ENCODE assay signal across 8 cellular contexts in the genomic region with DNA sequence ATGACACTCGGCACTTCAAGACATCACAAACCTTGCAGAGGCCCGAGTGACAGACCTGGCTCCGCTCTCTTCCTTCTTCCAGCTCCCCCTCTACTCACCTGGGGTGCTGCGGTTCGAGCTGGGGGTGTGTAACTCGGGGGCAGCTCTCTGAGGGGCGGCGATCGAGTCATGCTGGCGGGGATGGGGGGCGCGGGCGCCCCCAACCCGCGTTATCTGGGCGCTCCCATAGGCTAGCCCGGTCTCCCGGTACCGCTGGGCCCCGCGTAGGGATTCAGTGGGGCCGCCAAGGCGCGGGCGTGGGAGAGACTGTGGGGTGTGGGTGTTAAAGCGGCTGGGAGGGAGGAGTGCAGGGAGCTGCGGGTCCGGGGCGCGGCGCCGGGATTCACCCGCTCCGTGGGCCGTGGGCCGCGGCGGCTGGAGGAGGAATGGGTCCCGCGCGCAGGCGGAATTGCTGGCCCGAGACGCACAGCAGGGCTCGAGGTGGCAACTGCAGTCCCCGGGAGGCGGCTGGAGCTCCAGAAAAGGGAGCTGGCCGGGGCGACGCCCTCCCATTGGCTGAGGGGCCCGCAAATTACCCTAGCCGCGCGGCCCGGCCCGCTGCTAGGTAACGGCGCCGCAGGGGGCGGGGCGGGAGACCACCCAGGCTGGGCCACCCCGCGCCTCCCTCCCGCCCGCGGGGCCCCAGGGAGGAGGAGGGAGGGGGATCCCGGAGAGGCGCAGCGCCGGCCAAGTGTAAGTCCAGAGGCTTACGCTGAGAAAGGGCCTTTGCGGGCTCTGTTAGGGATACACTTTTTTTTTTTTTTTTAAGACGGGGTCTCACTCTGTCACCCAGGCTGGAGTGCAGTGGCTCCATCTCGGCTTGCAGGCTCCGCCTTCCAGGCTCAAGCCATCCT. TPM values are rescaled to one million over a fixed set of nuclear protein-coding genes. Genes with fewer than 3 reads are reported as not detected.
DNase-seq lines count a peak whose midpoint lies in the region; ATAC-seq, FAIRE-seq and TF ChIP-seq lines count a peak whose summit lies in the region.

A gene with protein sequence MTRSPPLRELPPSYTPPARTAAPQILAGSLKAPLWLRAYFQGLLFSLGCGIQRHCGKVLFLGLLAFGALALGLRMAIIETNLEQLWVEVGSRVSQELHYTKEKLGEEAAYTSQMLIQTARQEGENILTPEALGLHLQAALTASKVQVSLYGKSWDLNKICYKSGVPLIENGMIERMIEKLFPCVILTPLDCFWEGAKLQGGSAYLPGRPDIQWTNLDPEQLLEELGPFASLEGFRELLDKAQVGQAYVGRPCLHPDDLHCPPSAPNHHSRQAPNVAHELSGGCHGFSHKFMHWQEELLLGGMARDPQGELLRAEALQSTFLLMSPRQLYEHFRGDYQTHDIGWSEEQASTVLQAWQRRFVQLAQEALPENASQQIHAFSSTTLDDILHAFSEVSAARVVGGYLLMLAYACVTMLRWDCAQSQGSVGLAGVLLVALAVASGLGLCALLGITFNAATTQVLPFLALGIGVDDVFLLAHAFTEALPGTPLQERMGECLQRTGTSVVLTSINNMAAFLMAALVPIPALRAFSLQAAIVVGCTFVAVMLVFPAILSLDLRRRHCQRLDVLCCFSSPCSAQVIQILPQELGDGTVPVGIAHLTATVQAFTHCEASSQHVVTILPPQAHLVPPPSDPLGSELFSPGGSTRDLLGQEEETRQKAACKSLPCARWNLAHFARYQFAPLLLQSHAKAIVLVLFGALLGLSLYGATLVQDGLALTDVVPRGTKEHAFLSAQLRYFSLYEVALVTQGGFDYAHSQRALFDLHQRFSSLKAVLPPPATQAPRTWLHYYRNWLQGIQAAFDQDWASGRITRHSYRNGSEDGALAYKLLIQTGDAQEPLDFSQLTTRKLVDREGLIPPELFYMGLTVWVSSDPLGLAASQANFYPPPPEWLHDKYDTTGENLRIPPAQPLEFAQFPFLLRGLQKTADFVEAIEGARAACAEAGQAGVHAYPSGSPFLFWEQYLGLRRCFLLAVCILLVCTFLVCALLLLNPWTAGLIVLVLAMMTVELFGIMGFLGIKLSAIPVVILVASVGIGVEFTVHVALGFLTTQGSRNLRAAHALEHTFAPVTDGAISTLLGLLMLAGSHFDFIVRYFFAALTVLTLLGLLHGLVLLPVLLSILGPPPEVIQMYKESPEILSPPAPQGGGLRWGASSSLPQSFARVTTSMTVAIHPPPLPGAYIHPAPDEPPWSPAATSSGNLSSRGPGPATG (minus strand): TSS at position 491 of the 893 bp plus-strand sequence. CDS start 321 bp downstream, at position 170.

- H3K9me2 ChIP-seq in PC-3 (replicated peaks; ENCODE audit: low read length) = no peaks in the 10 kb centered on the region

- H4K20me1 ChIP-seq in PC-3 (ENCODE audit: low read length) = no peaks in the 10 kb centered on the region

- no peaks in the 10 kb centered on the region for H3K9me3 ChIP-seq in CD8-positive, alpha-beta memory T cell (ENCODE audit: low read length)
- H3K9me3 ChIP-seq in PC-3 (ENCODE audit: low read length) (no peaks in the 10 kb centered on the region), iPS-18a (ENCODE audit: control insufficient read depth, low read depth, low read length) (no peaks in the 10 kb centered on the region)

- intact Hi-C loops in PC-3 (cut with micrococcal nuclease) = no loop called here

- H3K27me3 Mint-ChIP-seq in CD8-positive, alpha-beta memory T cell = peaks cover 22 to 26% of the 10 kb centered on the region in 2 donors

- H3K27ac ChIP-seq in CD8-positive, alpha-beta memory T cell (ENCODE audit: low read depth, low read length) = no peak within 1 kb of the TSS
- H3K27ac ChIP-seq in PC-3 (ENCODE audit: low read length) (no peak within 1 kb of the TSS), iPS-18a (ENCODE audit: low read length) (no peak within 1 kb of the TSS)

- H3K9ac ChIP-seq in PC-3 (ENCODE audit: low read length) (peak within 1 kb of the TSS; percentile 22; the same call in 1 of the 2 replicates), iPS-18a (ENCODE audit: low read length) (peak within 1 kb of the TSS; percentile 42)

- ATAC-seq in PC-3 = peak; percentile 89

- H3K36me3 ChIP-seq in CD8-positive, alpha-beta memory T cell (ENCODE audit: insufficient read depth, low read length) = no peaks in the 10 kb centered on the region
- H3K36me3 ChIP-seq in PC-3 (ENCODE audit: low read depth, low read length) (no peaks in the 10 kb centered on the region), bronchial epithelial cell (ENCODE audit: control insufficient read depth, insufficient read depth, low read length) (no peaks in the 10 kb centered on the region), iPS-18a (ENCODE audit: control insufficient read depth, low read depth, low read length) (no peaks in the 10 kb centered on the region)

- TF ChIP-seq CTCF in HFF-Myc (IDR thresholded peaks at IDR 0.05; ENCODE audit: low read depth, low read length, missing control alignments) (no peak), PC-3 (conservative IDR thresholded peaks at IDR 0.05; ENCODE audit: low read depth, low read length) (no peak), bronchial epithelial cell (IDR thresholded peaks at IDR 0.05; ENCODE audit: insufficient read depth, low read length, severe bottlenecking) (no peak)

- H3K79me2 ChIP-seq in PC-3 (ENCODE audit: low read length) = no peaks in the 10 kb centered on the region

- peaks cover 0 to 4% (median 0%) of the 10 kb centered on the region in 3 donors for H3K36me3 Mint-ChIP-seq in CD8-positive, alpha-beta memory T cell

- POLR2A ChIA-PET in CD8-positive, alpha-beta memory T cell (lab: Charles Lee) = interaction anchor here (0.5 to 1.3 kb wide), 5 partner anchors 38 to 121 kb away, joined by 3 to 4 read pairs (median 4); a partner anchor contains a TSS
- POLR2A ChIA-PET in PC-3 (lab: Charles Lee; ENCODE audit: unreplicated experiment) = interaction anchor here (0.6 kb wide), 1 partner anchor 23 kb away, joined by 3 read pairs; no protein-coding TSS in a partner anchor

- peak within 1 kb of the TSS in 1 of 8 donors; percentile 79 for H3K27ac Mint-ChIP-seq in CD8-positive, alpha-beta memory T cell

- peak within 1 kb of the TSS; percentile 87 for H3K4me2 ChIP-seq in PC-3 (ENCODE audit: low read length)

- H3K4me1 ChIP-seq in CD8-positive, alpha-beta memory T cell (ENCODE audit: insufficient read depth, low read length) = no peaks in the 10 kb centered on the region
- H3K4me1 ChIP-seq in PC-3 (ENCODE audit: insufficient read depth, low read length) (no peaks in the 10 kb centered on the region), iPS-18a (ENCODE audit: control insufficient read depth, low read depth, low read length) (no peaks in the 10 kb centered on the region)

- DNase-seq in CD8-positive, alpha-beta memory T cell = peak in 2 of 5 donors; percentile 9 to 54
- DNase-seq in HFF-Myc (ENCODE audit: extremely low read depth, low read depth) (peak; percentile 12), PC-3 (peak; percentile 32), bronchial epithelial cell (ENCODE audit: low read depth) (no peak), skeletal muscle cell (ENCODE audit: low read depth) (peak; percentile 28), HPDE6-E6E7 (ENCODE audit: extremely low spot score) (no peak), RKO (ENCODE audit: low spot score) (no peak)

- H3K4me1 Mint-ChIP-seq in CD8-positive, alpha-beta memory T cell = peaks cover 4 to 11% (median 8%) of the 10 kb centered on the region in 3 donors

- H3K4me3 ChIP-seq in CD8-positive, alpha-beta memory T cell (ENCODE audit: low read length) = no peak within 1 kb of the TSS
- peak within 1 kb of the TSS; percentile 48 for H3K4me3 ChIP-seq in HFF-Myc (replicated peaks; ENCODE audit: low read depth, low read length)
- H3K4me3 ChIP-seq in PC-3 (ENCODE audit: low read length) = peak within 1 kb of the TSS; percentile 65
- peak within 1 kb of the TSS; percentile 38 for H3K4me3 ChIP-seq in bronchial epithelial cell (ENCODE audit: low read depth, low read length)
- peak within 1 kb of the TSS; percentile 69 for H3K4me3 ChIP-seq in iPS-18a (ENCODE audit: low read length)
- H3K4me3 ChIP-seq in skeletal muscle cell (ENCODE audit: low read depth, low read length) = peak within 1 kb of the TSS; percentile 60

- H2AFZ ChIP-seq in PC-3 (ENCODE audit: low read length) = peak within 1 kb of the TSS; percentile 65

- no peaks in the 10 kb centered on the region for H3K9me3 Mint-ChIP-seq in CD8-positive, alpha-beta memory T cell

- H3K27me3 ChIP-seq in CD8-positive, alpha-beta memory T cell (ENCODE audit: insufficient read depth, low read length, poor library complexity, severe bottlenecking) = peaks cover 4% of the 10 kb centered on the region
- no peaks in the 10 kb centered on the region for H3K27me3 ChIP-seq in PC-3 (ENCODE audit: low read length)
- no peaks in the 10 kb centered on the region for H3K27me3 ChIP-seq in bronchial epithelial cell (ENCODE audit: control insufficient read depth, insufficient read depth, low read length)
- peaks cover 15% of the 10 kb centered on the region for H3K27me3 ChIP-seq in iPS-18a (ENCODE audit: control insufficient read depth, insufficient read depth, low read length)

- peak within 1 kb of the TSS; percentile 44 to 85 (median 60) for H3K4me3 Mint-ChIP-seq in CD8-positive, alpha-beta memory T cell

- CTCF ChIA-PET in CD8-positive, alpha-beta memory T cell (lab: Charles Lee) = interaction anchor here (1.1 to 2.2 kb wide), 2 partner anchors 10 to 460 kb away, joined by 3 to 8 read pairs; no protein-coding TSS in a partner anchor
- CTCF ChIA-PET in PC-3 (lab: Charles Lee) = no interaction called here

- H3F3A ChIP-seq in PC-3 (ENCODE audit: low read length, unreplicated experiment) = no peaks in the 10 kb centered on the region

- no TSS peak for BruUV-seq in PC-3 (replicated peaks; lab: Mats Ljungman, UMichigan)

- FAIRE-seq in bronchial epithelial cell (lab: Jason Lieb, UNC) = no peak

RNA-seq across cellular contexts. Expression of the gene that starts here (rescaled TPM):
- 1 to 10 TPM; 1.1 to 1.7 TPM for total RNA-seq in CD8-positive, alpha-beta memory T cell
- polyA plus RNA-seq in CD8-positive, alpha-beta memory T cell = not detected
- total RNA-seq in PC-3 (2014; rRNA removed) (0.12 TPM in 1 of 2 replicates, not detected in the other), bronchial epithelial cell (under 0.01 TPM in 1 of 2 replicates, not detected in the other)

Comparison
In these comparisons a context has a peak if more than half of its experiments do, and no peak if none do; other contexts are left out.
1. Peak in DNase-seq, ATAC-seq, H3K4me3 ChIP-seq, H3K9ac ChIP-seq and H3K4me2 ChIP-seq in PC-3; RNA of the gene not detected or under 1 TPM.
2. DNase-seq: peak in HFF-Myc (single experiment) and skeletal muscle cell (single experiment); none in bronchial epithelial cell (single experiment), HPDE6-E6E7 (single experiment) and RKO (single experiment).